ENCODE assay signal across 13 cellular contexts in the genomic region with DNA sequence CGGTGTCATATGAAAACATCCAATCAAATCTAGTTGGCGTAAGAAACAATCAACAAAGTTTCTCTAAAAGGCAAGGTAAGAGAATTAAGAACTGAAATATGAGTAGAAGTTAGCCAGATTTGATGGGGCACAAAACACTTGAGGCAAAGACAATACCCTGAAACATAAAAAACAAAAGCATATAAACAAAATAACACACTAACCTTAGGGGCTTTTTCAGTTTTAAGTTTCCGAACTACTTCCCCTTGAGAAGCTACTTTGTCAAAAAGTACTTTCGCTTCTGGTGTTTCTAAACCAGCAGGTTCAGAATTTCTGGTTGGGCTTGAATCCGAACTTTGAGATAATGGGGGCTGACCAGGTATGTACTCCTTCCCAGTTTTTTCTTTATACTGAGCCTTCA. TPM values are rescaled to one million over a fixed set of nuclear protein-coding genes. Genes with fewer than 3 reads are reported as not detected.
DNase-seq lines count a peak whose midpoint lies in the region; ATAC-seq, FAIRE-seq and TF ChIP-seq lines count a peak whose summit lies in the region.
"Had no signal": no experiment of that assay in that cellular context is flagged by ENCODE, and none has a peak within 500 bp of the region (broad histone marks: within the 10 kb centered on the region; RNA-seq: fewer than 3 reads in every experiment).

No MANE protein-coding gene starts in this region.

- no peak overlapping the region for H3K27ac Mint-ChIP-seq in activated CD4-positive, alpha-beta memory T cell treated with anti-CD3 and anti-CD28 coated beads for 36 hours
- H3K27ac Mint-ChIP-seq: T-helper 1 cell treated with Interleukin-12 subunit alpha and Interleukin-12 subunit beta and Interleukin-4 antibody, amounts not matched to agents 30 μg/mL and 1 μg/mL, for 36 hours had no signal

- no peaks in the 10 kb centered on the region for H3K27me3 Mint-ChIP-seq in activated CD4-positive, alpha-beta memory T cell treated with anti-CD3 and anti-CD28 coated beads for 36 hours

- WGBS in testis, 2 donors, result 89 to 91% methylated on average over 5 of the region's 5 CpGs

- H3K27ac ChIP-seq in testis, result no peak overlapping the region

- no peaks in the 10 kb centered on the region for H3K36me3 ChIP-seq in testis (ENCODE audit: low read depth, missing control alignments)

- no peak overlapping the region for H3K4me3 Mint-ChIP-seq in activated CD4-positive, alpha-beta memory T cell treated with anti-CD3 and anti-CD28 coated beads for 36 hours
- H3K4me3 Mint-ChIP-seq: T-helper 1 cell treated with Interleukin-12 subunit alpha and Interleukin-12 subunit beta and Interleukin-4 antibody, amounts not matched to agents 30 μg/mL and 1 μg/mL, for 36 hours had no signal

- no peak overlapping the region for H3K4me3 ChIP-seq in testis

- POLR2A ChIA-PET in activated CD4-positive, alpha-beta memory T cell treated with anti-CD3 and anti-CD28 coated beads for 36 hours (lab: Charles Lee), result no interaction called here

- H3K4me1 ChIP-seq in testis, result no peaks in the 10 kb centered on the region

- no peaks in the 10 kb centered on the region for H3K9me3 Mint-ChIP-seq in activated CD4-positive, alpha-beta memory T cell treated with anti-CD3 and anti-CD28 coated beads for 36 hours
- H3K9me3 Mint-ChIP-seq: T-helper 1 cell treated with Interleukin-12 subunit alpha and Interleukin-12 subunit beta and Interleukin-4 antibody, amounts not matched to agents 30 μg/mL and 1 μg/mL, for 36 hours had no signal

- ATAC-seq in HG02678 (IDR thresholded peaks at IDR 0.05; ENCODE audit: unreplicated experiment) (peak; percentile 82), HG03520 (IDR thresholded peaks at IDR 0.05; ENCODE audit: unreplicated experiment) (peak; percentile 82)

- H3K9me3 ChIP-seq in testis, result no peaks in the 10 kb centered on the region

- no peaks in the 10 kb centered on the region for H3K4me1 Mint-ChIP-seq in activated CD4-positive, alpha-beta memory T cell treated with anti-CD3 and anti-CD28 coated beads for 36 hours (ENCODE audit: low read depth)

- FAIRE-seq in GM19239 (lab: Jason Lieb, UNC), result peak; percentile 87
- FAIRE-seq: bronchial epithelial cell had no signal

- intact Hi-C loops in activated CD4-positive, alpha-beta memory T cell treated with anti-CD3 and anti-CD28 coated beads for 36 hours (cut with micrococcal nuclease), result no loop called here
- intact Hi-C loops in testis (cut with DNase I; ENCODE audit: low total_unique reads), result no loop called here

- no peak for TF ChIP-seq POLR2A in testis (IDR thresholded peaks at IDR 0.05)

- CTCF ChIA-PET in activated CD4-positive, alpha-beta memory T cell treated with anti-CD3 and anti-CD28 coated beads for 36 hours (lab: Charles Lee), result no interaction called here

- DNase-seq in GM10266 (ENCODE audit: extremely low spot score) (peak; percentile 25), GM19239 (ENCODE audit: insufficient read length, low spot score) (peak; percentile 8), NCI-H146 (lab: John Stamatoyannopoulos, UW) (no peak), testis (no peak), cerebellar cortex (ENCODE audit: low spot score) (no peak)
- no peak for DNase-seq in activated CD4-positive, alpha-beta memory T cell treated with anti-CD3 and anti-CD28 coated beads for 36 hours
- DNase-seq: AML-193, mammary epithelial cell, NCI-H226 had no signal

- H3K27me3 ChIP-seq in testis, result no peaks in the 10 kb centered on the region

- H3K36me3 Mint-ChIP-seq in activated CD4-positive, alpha-beta memory T cell treated with anti-CD3 and anti-CD28 coated beads for 36 hours, result peaks cover 32% of the 10 kb centered on the region

- TF ChIP-seq CTCF in GM10266 (IDR thresholded peaks at IDR 0.05; ENCODE audit: control insufficient read depth, insufficient read depth, low read depth, missing control alignments) (no peak), testis (IDR thresholded peaks at IDR 0.05) (no peak)

RNA-seq across cellular contexts. Expression of gene EPRS1, which starts 57.9 kb away (rescaled TPM):
- total RNA-seq in activated CD4-positive, alpha-beta memory T cell treated with anti-CD3 and anti-CD28 coated beads for 36 hours, result 100 to 1,000 TPM; 191 to 198 TPM
- total RNA-seq in testis, result 10 to 100 TPM; 25.4 to 38.4 TPM
- polyA plus RNA-seq in testis (ENCODE audit: insufficient read depth, low read depth, low replicate concordance), result 43.3 TPM

Comparison
In these comparisons a context has a peak if more than half of its experiments do, and no peak if none do; other contexts are left out.
1. DNase-seq: peak in GM10266 (single experiment) and GM19239 (single experiment); none in activated CD4-positive, alpha-beta memory T cell treated with anti-CD3 and anti-CD28 coated beads for 36 hours (single experiment), NCI-H146 (single experiment), testis (single experiment) and cerebellar cortex (single experiment).
2. RNA of gene EPRS1, which starts 57.9 kb away (total RNA-seq): 191 to 198 TPM in activated CD4-positive, alpha-beta memory T cell treated with anti-CD3 and anti-CD28 coated beads for 36 hours; 25.4 to 38.4 TPM in testis; every median in the first group is over 4 times any median in the second.